Comparison of ENCODE assay signal across 9 cellular contexts in genomic region chr2:233061007-233061590, GRCh38. TPM values are rescaled to one million over a fixed set of nuclear protein-coding genes. Genes with fewer than 3 reads are reported as not detected.
DNase-seq lines count a peak whose midpoint lies in the region; ATAC-seq and TF ChIP-seq lines count a peak whose summit lies in the region.
"Had no signal": no experiment of that assay in that cellular context is flagged by ENCODE, and none has a peak within 500 bp of the region (broad histone marks: within the 10 kb centered on the region; RNA-seq: fewer than 3 reads in every experiment).

No MANE protein-coding gene starts in this region.

- no peaks in the 10 kb centered on the region for H3K9me3 ChIP-seq in parathyroid adenoma (ENCODE audit: control insufficient read depth, low read length)
- H3K9me3 ChIP-seq in SK-N-SH = no peaks in the 10 kb centered on the region

- peak overlapping the region; percentile 98 for H3K4me3 Mint-ChIP-seq in activated naive CD4-positive, alpha-beta T cell treated with anti-CD3 and anti-CD28 coated beads, Interleukin-2, amount 10 ng/mL, durations not matched to agents 7 days and 5 days

- POLR2A ChIA-PET in SK-N-SH (lab: Yijun Ruan, JAX) = no interaction called here

- no peaks in the 10 kb centered on the region for H3K27me3 Mint-ChIP-seq in activated naive CD4-positive, alpha-beta T cell treated with anti-CD3 and anti-CD28 coated beads, Interleukin-2, amount 10 ng/mL, durations not matched to agents 7 days and 5 days

- intact Hi-C loops in left colon (cut with DNase I, micrococcal nuclease) = no loop called here

- peak overlapping the region; percentile 33 for H3K4me2 ChIP-seq in parathyroid adenoma (ENCODE audit: low read length)
- no peak overlapping the region for H3K4me2 ChIP-seq in SK-N-SH

- H3K4me1 ChIP-seq in parathyroid adenoma = no peaks in the 10 kb centered on the region
- H3K4me1 ChIP-seq in SK-N-SH (ENCODE audit: control insufficient read depth in 1 of 2, insufficient read depth in 2 of 2, low read depth in 1 of 2, low read length in 1 of 2) = peaks cover 0 to 24% of the 10 kb centered on the region in 2 experiments; a peak in 1 of 4 replicates

- no peak for TF ChIP-seq EP300 in SK-N-SH (IDR thresholded peaks at IDR 0.05; ENCODE audit: borderline replicate concordance in 1 of 2, low read depth in 1 of 2, low read length in 1 of 2)

- TF ChIP-seq CTCF in GM12875 (IDR thresholded peaks at IDR 0.05; ENCODE audit: borderline replicate concordance, insufficient read depth, low read depth, low read length) (no peak), parathyroid adenoma (IDR thresholded peaks at IDR 0.05) (no peak), SK-N-SH (IDR thresholded peaks at IDR 0.05) (no peak)

- H4K20me1 ChIP-seq in SK-N-SH (ENCODE audit: insufficient read depth) = no peaks in the 10 kb centered on the region

- peak overlapping the region; percentile 85 for H3K27ac Mint-ChIP-seq in activated naive CD4-positive, alpha-beta T cell treated with anti-CD3 and anti-CD28 coated beads, Interleukin-2, amount 10 ng/mL, durations not matched to agents 7 days and 5 days

- H3K27me3 ChIP-seq in parathyroid adenoma (ENCODE audit: control insufficient read depth, insufficient read depth, low read length) (no peaks in the 10 kb centered on the region), SK-N-SH (ENCODE audit: insufficient read depth) (no peaks in the 10 kb centered on the region)

- H3K27ac ChIP-seq in parathyroid adenoma (peak overlapping the region; percentile 64), SK-N-SH (ENCODE audit: low read depth in 2 of 2, low read length in 1 of 2) (no peak overlapping the region)

- H2AFZ ChIP-seq in parathyroid adenoma = no peak overlapping the region
- H2AFZ ChIP-seq in SK-N-SH (ENCODE audit: low read depth) = no peak overlapping the region

- H3K4me3 ChIP-seq in GM12875 (ENCODE audit: low read depth, low read length) (peak overlapping the region; percentile 53), parathyroid adenoma (ENCODE audit: low read depth, low read length) (peak overlapping the region; percentile 15), SK-N-SH (ENCODE audit: low read depth in 2 of 2, low read length in 1 of 2) (no peak overlapping the region)

- H3K36me3 ChIP-seq in parathyroid adenoma (ENCODE audit: control insufficient read depth, insufficient read depth, low read length) = no peaks in the 10 kb centered on the region
- no peaks in the 10 kb centered on the region for H3K36me3 ChIP-seq in SK-N-SH (replicated peaks in 1 of 2; ENCODE audit: control insufficient read depth in 1 of 2, insufficient read depth in 2 of 2, low read length in 1 of 2)

- H3K4me1 Mint-ChIP-seq in activated naive CD4-positive, alpha-beta T cell treated with anti-CD3 and anti-CD28 coated beads, Interleukin-2, amount 10 ng/mL, durations not matched to agents 7 days and 5 days = peaks cover 47% of the 10 kb centered on the region

- peak; percentile 37 for DNase-seq in activated naive CD4-positive, alpha-beta T cell treated with anti-CD3 and anti-CD28 coated beads, Interleukin-2, amount 10 ng/mL, durations not matched to agents 7 days and 5 days
- no peak for DNase-seq in left colon
- DNase-seq in SK-N-SH = no peak
- no peak for DNase-seq in SK-N-DZ (ENCODE audit: low spot score)
- DNase-seq in central memory CD4-positive, alpha-beta T cell = no peak

- H3K9me3 Mint-ChIP-seq in activated naive CD4-positive, alpha-beta T cell treated with anti-CD3 and anti-CD28 coated beads, Interleukin-2, amount 10 ng/mL, durations not matched to agents 7 days and 5 days = no peaks in the 10 kb centered on the region

- no peaks in the 10 kb centered on the region for H3K9me2 ChIP-seq in SK-N-SH

- ATAC-seq in HG02759 (IDR thresholded peaks at IDR 0.05; ENCODE audit: unreplicated experiment) (peak; percentile 15), left colon (no peak)

- H3F3A ChIP-seq in SK-N-SH (replicated peaks; ENCODE audit: insufficient read depth) = no peaks in the 10 kb centered on the region

- CTCF ChIA-PET in activated naive CD4-positive, alpha-beta T cell treated with anti-CD3 and anti-CD28 coated beads, Interleukin-2, amount 10 ng/mL, durations not matched to agents 7 days and 5 days (lab: Charles Lee) = interaction anchor here (0.8 to 3.9 kb wide), 11 partner anchors 9 to 300 kb away, joined by 3 to 55 read pairs (median 4); partner anchors contain the start of gene ATG16L1
- CTCF ChIA-PET in SK-N-SH (lab: Yijun Ruan, JAX) = interaction anchor here (0.7 to 2.0 kb wide), 5 partner anchors 7 to 190 kb away, joined by 3 to 6 read pairs (median 4); partner anchors contain the start of gene ATG16L1

- no peak for TF ChIP-seq RAD21 in SK-N-SH (IDR thresholded peaks at IDR 0.05; ENCODE audit: low read length)

- H3K9ac ChIP-seq in parathyroid adenoma = no peak overlapping the region
- H3K9ac ChIP-seq in SK-N-SH = no peak overlapping the region

- H3K79me2 ChIP-seq in parathyroid adenoma (no peaks in the 10 kb centered on the region), SK-N-SH (ENCODE audit: insufficient read depth) (no peaks in the 10 kb centered on the region)

- 67% methylated on average over 8 of the region's 10 CpGs for WGBS in SK-N-SH (ENCODE audit: low lambda C conversion rate)

- H3K36me3 Mint-ChIP-seq in activated naive CD4-positive, alpha-beta T cell treated with anti-CD3 and anti-CD28 coated beads, Interleukin-2, amount 10 ng/mL, durations not matched to agents 7 days and 5 days = peaks cover 40% of the 10 kb centered on the region

TF ChIP-seq in SK-N-SH, 30 proteins besides CTCF, POLR2A, EP300 and RAD21:
- TF ChIP-seq SIN3A (IDR thresholded peaks at IDR 0.05; ENCODE audit: borderline replicate concordance, low read depth, low read length) (no peak), POLR2AphosphoS5 (IDR thresholded peaks at IDR 0.05; ENCODE audit: low read depth, low read length) (no peak), IRF3 (IDR thresholded peaks at IDR 0.05; ENCODE audit: low read depth, low read length) (no peak), RXRA (IDR thresholded peaks at IDR 0.05; ENCODE audit: borderline replicate concordance, low read depth) (no peak)

RNA-seq across cellular contexts. Expression of gene INPP5D, which starts 1.0 kb away (rescaled TPM):
- 10 to 100 TPM in 1 of 2 donors, 1 to 10 TPM in 1; 6.6 to 10.6 TPM for total RNA-seq in left colon
- 0.99 and 1.3 TPM in 2 replicates for polyA plus RNA-seq in SK-N-SH (2012; rRNA removed)
- polyA plus RNA-seq in SK-N-SH (2012; cell fraction: cytosol; rRNA removed) = 0.79 and 1.0 TPM in 2 replicates
- polyA plus RNA-seq in SK-N-SH (2012; cell fraction: nucleus; rRNA removed) = 4.6 and 5.4 TPM in 2 replicates
- not detected in 2 replicates for polyA plus RNA-seq in SK-N-DZ (2014; cell fraction: cytosol; rRNA removed)
- polyA plus RNA-seq in SK-N-DZ (2014; cell fraction: nucleus; rRNA removed) = not detected in 2 replicates

RNA-seq across cellular contexts. Expression of gene NEU2, which starts 28.6 kb away (rescaled TPM):
- not detected for total RNA-seq in left colon
- not detected in 2 replicates for polyA plus RNA-seq in SK-N-SH (2012; rRNA removed)
- not detected in 2 replicates for polyA plus RNA-seq in SK-N-SH (2012; cell fraction: cytosol; rRNA removed)
- not detected in 2 replicates for polyA plus RNA-seq in SK-N-SH (2012; cell fraction: nucleus; rRNA removed)
- polyA plus RNA-seq in SK-N-DZ (2014; cell fraction: cytosol; rRNA removed) = not detected in 2 replicates
- polyA plus RNA-seq in SK-N-DZ (2014; cell fraction: nucleus; rRNA removed) = not detected in 2 replicates
- total RNA-seq: bronchial epithelial cell had no signal

RNA-seq across cellular contexts. Expression of gene NGEF, which starts 48.0 kb away (rescaled TPM):
- 10 to 100 TPM; 34.4 to 41.4 TPM for total RNA-seq in left colon
- 1.2 and 1.4 TPM in 2 replicates for polyA plus RNA-seq in SK-N-SH (2012; rRNA removed)
- 0.22 and 0.79 TPM in 2 replicates for polyA plus RNA-seq in SK-N-SH (2012; cell fraction: cytosol; rRNA removed)
- 1.4 and 1.5 TPM in 2 replicates for polyA plus RNA-seq in SK-N-SH (2012; cell fraction: nucleus; rRNA removed)
- polyA plus RNA-seq in SK-N-DZ (2014; cell fraction: cytosol; rRNA removed) = 0.56 and 1.4 TPM in 2 replicates
- polyA plus RNA-seq in SK-N-DZ (2014; cell fraction: nucleus; rRNA removed) = 0.05 and 0.57 TPM in 2 replicates

Comparison
In these comparisons a context has a peak if more than half of its experiments do, and no peak if none do; other contexts are left out.
1. H3K4me3 ChIP-seq: peak in GM12875 (single experiment) and parathyroid adenoma (single experiment); none in SK-N-SH (0 of 2).